ENCODE assay signal across 18 cellular contexts in the genomic region with DNA sequence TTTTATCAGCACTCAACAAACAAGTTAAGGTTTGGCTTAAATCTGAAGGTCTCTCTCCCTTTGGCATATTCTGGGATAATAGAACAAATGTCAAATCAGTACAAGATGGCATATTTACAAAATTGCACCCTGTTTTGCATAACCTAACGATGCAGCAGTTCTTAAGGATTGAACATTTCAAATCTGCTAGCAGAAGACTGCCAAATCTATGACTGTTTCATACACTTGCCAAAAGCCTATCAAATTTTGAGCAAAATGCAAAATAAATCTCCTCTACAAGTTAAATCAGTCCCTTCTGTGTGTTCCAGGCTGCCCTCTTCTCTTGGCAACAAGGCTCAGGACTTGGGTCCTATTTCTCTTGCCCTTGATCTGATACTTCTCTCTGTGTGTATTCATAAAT.
DNase-seq lines count a peak whose midpoint lies in the region; ATAC-seq, FAIRE-seq and TF ChIP-seq lines count a peak whose summit lies in the region.
"Had no signal": no experiment of that assay in that cellular context is flagged by ENCODE, and none has a peak within 500 bp of the region (broad histone marks: within the 10 kb centered on the region; RNA-seq: fewer than 3 reads in every experiment).

No MANE protein-coding gene starts in this region.

- H3K36me3 Mint-ChIP-seq in T-cell, result peaks cover 74% of the 10 kb centered on the region
- H3K36me3 Mint-ChIP-seq in type B pancreatic cell, result no peaks in the 10 kb centered on the region

- H3K4me3 Mint-ChIP-seq in T-cell (no peak overlapping the region), type B pancreatic cell (no peak overlapping the region)
- H3K4me3 Mint-ChIP-seq: CD4-positive, CD25-positive, alpha-beta regulatory T cell; GM23338; HFFc6 had no signal

- H4K20me1 ChIP-seq in mammary epithelial cell (ENCODE audit: insufficient read depth, low read length) (no peaks in the 10 kb centered on the region), H1 (replicated peaks in 1 of 2; ENCODE audit: control insufficient read depth in 1 of 2, insufficient read depth in 2 of 2, low read length in 2 of 2) (no peaks in the 10 kb centered on the region)

- H3K9ac ChIP-seq in mammary epithelial cell (ENCODE audit: insufficient read depth, low read length), result no peak overlapping the region
- no peak overlapping the region for H3K9ac ChIP-seq in H1 (replicated peaks in 1 of 4; ENCODE audit: extremely low read depth in 1 of 4, low read depth in 3 of 4, low read length in 3 of 4)

- peak overlapping the region; percentile 34; the same call in 1 of the 2 replicates for H2BK15ac ChIP-seq in H1 (ENCODE audit: low read length)

- 88% methylated on average over 1 of the region's 1 CpG for WGBS in mammary epithelial cell (ENCODE audit: low coverage, missing lambda C conversion rate)
- WGBS in H1 (ENCODE audit: extremely low coverage in 1 of 2, insufficient coverage in 1 of 2, insufficient read length in 1 of 2, insufficient replicate concordance in 2 of 2, low coverage in 1 of 2, low lambda C conversion rate in 2 of 2, missing lambda C conversion rate in 1 of 2), 2 experiments, result 92% methylated on average over 1 of the region's 1 CpG; no CpG with 5 or more reads in 1 of the 2 experiments

- H2BK12ac ChIP-seq in H1 (ENCODE audit: low read depth, low read length), result no peak overlapping the region

- no peak overlapping the region for H2BK20ac ChIP-seq in H1 (ENCODE audit: low read length)

- H4K8ac ChIP-seq in H1 (ENCODE audit: extremely low read depth, insufficient read depth, low read length), result no peak overlapping the region

- H3K27ac Mint-ChIP-seq in T-cell (peak overlapping the region; percentile 12 to 48), type B pancreatic cell (no peak overlapping the region)
- H3K27ac Mint-ChIP-seq: GM23338, HFFc6 had no signal

- no TSS peak for BruUV-seq in mammary epithelial cell (replicated peaks; lab: Mats Ljungman, UMichigan)

- intact Hi-C loops in mammary epithelial cell (cut with micrococcal nuclease) (loop anchor here (10.0 kb wide), 1 partner anchor 294 kb away; no protein-coding TSS in a partner anchor), breast epithelium (cut with DNase I; ENCODE audit: low total_unique reads) (no loop called here)

- no peak overlapping the region for H3K4me2 ChIP-seq in mammary epithelial cell (ENCODE audit: insufficient read depth, low read depth, low read length)
- H3K4me2 ChIP-seq in H1 (ENCODE audit: insufficient read depth in 1 of 2, low read depth in 2 of 2, low read length in 2 of 2), result no peak overlapping the region

- no peak for TF ChIP-seq RAD21 in H1 (IDR thresholded peaks at IDR 0.05 in 1 of 2, conservative IDR thresholded peaks at IDR 0.05 in 1 of 2; ENCODE audit: low read depth in 2 of 2, low read length in 2 of 2)

- H3K79me2 ChIP-seq in mammary epithelial cell (ENCODE audit: insufficient read depth, low read length) (no peaks in the 10 kb centered on the region), H1 (ENCODE audit: control insufficient read depth in 1 of 2, insufficient read depth in 2 of 2, low read length in 2 of 2) (no peaks in the 10 kb centered on the region)

- CTCF ChIA-PET in mammary epithelial cell (lab: Charles Lee; ENCODE audit: low non-redundant PET) (interaction anchor here (0.6 kb wide), 1 partner anchor 149 kb away, joined by 7 read pairs; no protein-coding TSS in a partner anchor), T-cell (lab: Charles Lee) (interaction anchor here in 1 of 2 donors (0.9 kb wide), 1 partner anchor 413 kb away, joined by 3 read pairs; no protein-coding TSS in a partner anchor), H1 (lab: Charles Lee; ENCODE audit: partially characterized antibody) (interaction anchor here (0.9 to 5.1 kb wide), 14 partner anchors 10 to 153 kb away, joined by 3 to 20 read pairs (median 7); no protein-coding TSS in a partner anchor)

- no peak overlapping the region for H3K4ac ChIP-seq in H1 (replicated peaks; ENCODE audit: insufficient read length, low read depth, low read length)

- H2BK120ac ChIP-seq in H1 (replicated peaks; ENCODE audit: low read depth, low read length), result no peak overlapping the region

- ATAC-seq in T-cell (replicated peaks in 1 of 4) (no peak), GM21619 (IDR thresholded peaks at IDR 0.05; ENCODE audit: unreplicated experiment) (no peak), HG03342 (IDR thresholded peaks at IDR 0.05; ENCODE audit: unreplicated experiment) (no peak)
- ATAC-seq: GM23338, Panc1, Right ventricle myocardium inferior had no signal

- no peak overlapping the region for H4K91ac ChIP-seq in H1 (replicated peaks; ENCODE audit: insufficient read length, low read length)

- H3K4me1 ChIP-seq in mammary epithelial cell (ENCODE audit: insufficient read depth, low read length), result no peaks in the 10 kb centered on the region
- no peaks in the 10 kb centered on the region for H3K4me1 ChIP-seq in breast epithelium
- H3K4me1 ChIP-seq in H1 (replicated peaks in 1 of 4; ENCODE audit: control insufficient read depth in 3 of 4, insufficient read depth in 4 of 4, low read length in 3 of 4), result peaks cover 5 to 18% (median 12%) of the 10 kb centered on the region in 4 experiments; a peak in 6 of 7 replicates

- POLR2A ChIA-PET in T-cell (lab: Charles Lee) (interaction anchor here in 1 of 2 donors (0.5 to 0.7 kb wide), 3 partner anchors 22 to 79 kb away, joined by 3 read pairs; no protein-coding TSS in a partner anchor), H1 (lab: Charles Lee; ENCODE audit: partially characterized antibody) (no interaction called here)

- H3K79me1 ChIP-seq in H1 (ENCODE audit: low read depth, low read length), result no peaks in the 10 kb centered on the region

- H3K23me2 ChIP-seq in H1 (ENCODE audit: low read depth, low read length), result no peaks in the 10 kb centered on the region

- dilution Hi-C loops in mammary epithelial cell (cut with HindIII; ENCODE audit: low sequenced_read_pairs), result no loop called here

- in situ Hi-C loops in mammary epithelial cell (cut with MboI; ENCODE audit: low sequenced_read_pairs in 2 of 2), result loop anchor here in 1 of 2 donors (10.0 kb wide), 1 partner anchor 114 kb away; no protein-coding TSS in a partner anchor

- TF ChIP-seq CTCF in mammary epithelial cell (conservative IDR thresholded peaks at IDR 0.05 in 1 of 2, IDR thresholded peaks at IDR 0.05 in 1 of 2; ENCODE audit: extremely low read depth in 1 of 2, insufficient read depth in 1 of 2, low read depth in 1 of 2, low read length in 2 of 2) (no peak), breast epithelium (IDR thresholded peaks at IDR 0.05) (no peak), H1 (IDR thresholded peaks at IDR 0.05; ENCODE audit: control extremely low read depth in 1 of 3, insufficient read depth in 1 of 3, low read depth in 1 of 3, low read length in 3 of 3) (no peak), type B pancreatic cell (conservative IDR thresholded peaks at IDR 0.05) (no peak)

- H3K18ac ChIP-seq in H1 (ENCODE audit: extremely low read depth, low read length), result no peak overlapping the region

- no peak overlapping the region for H3K4me3 ChIP-seq in mammary epithelial cell (replicated peaks in 1 of 3; ENCODE audit: insufficient read depth in 1 of 3, low read depth in 2 of 3, low read length in 3 of 3)
- no peak overlapping the region for H3K4me3 ChIP-seq in breast epithelium
- H3K4me3 ChIP-seq in H1 (ENCODE audit: extremely low read depth in 1 of 4, insufficient read depth in 2 of 4, low read depth in 3 of 4, low read length in 4 of 4), result no peak overlapping the region
- H3K4me3 ChIP-seq: GM23338 had no signal

- no peak overlapping the region for H4K5ac ChIP-seq in H1 (ENCODE audit: insufficient read length, low read depth, low read length)

- H3K27me3 Mint-ChIP-seq in T-cell (no peaks in the 10 kb centered on the region), type B pancreatic cell (no peaks in the 10 kb centered on the region)
- H3K27me3 Mint-ChIP-seq: CD4-positive, CD25-positive, alpha-beta regulatory T cell had no signal

- H3K4me1 Mint-ChIP-seq in T-cell, result peaks cover 31 to 47% (median 36%) of the 10 kb centered on the region in 3 donors
- H3K4me1 Mint-ChIP-seq in type B pancreatic cell (ENCODE audit: unreplicated experiment), result peaks cover 6% of the 10 kb centered on the region

- no peak for TF ChIP-seq EP300 in H1 (IDR thresholded peaks at IDR 0.05; ENCODE audit: borderline replicate concordance in 1 of 2, low read depth in 2 of 2, low read length in 2 of 2)

- no peak overlapping the region for H3K23ac ChIP-seq in H1 (ENCODE audit: insufficient read length)

- H3K14ac ChIP-seq in H1 (ENCODE audit: insufficient read length), result no peak overlapping the region

- H3K9me3 ChIP-seq in mammary epithelial cell (replicated peaks; ENCODE audit: insufficient read depth, low read length) (no peaks in the 10 kb centered on the region), breast epithelium (no peaks in the 10 kb centered on the region), H1 (ENCODE audit: insufficient read depth in 2 of 2, low read depth in 1 of 2, low read length in 1 of 2) (no peaks in the 10 kb centered on the region)

- no peak overlapping the region for H2AK5ac ChIP-seq in H1 (ENCODE audit: low read depth, low read length)

- DNase-seq in mammary epithelial cell, result no peak
- DNase-seq in breast epithelium (ENCODE audit: low spot score in 2 of 2), result no peak
- DNase-seq in T-cell, result no peak
- DNase-seq in H1 (ENCODE audit: low read depth in 1 of 2, low spot score in 2 of 2), result no peak
- no peak for DNase-seq in type B pancreatic cell (ENCODE audit: extremely low spot score, unreplicated experiment)
- DNase-seq: ACHN; CD4-positive, CD25-positive, alpha-beta regulatory T cell; HFFc6; KG1; NCI-H1105; NCI-H187; NCI-H82 had no signal

- H3K36me3 ChIP-seq in mammary epithelial cell (ENCODE audit: insufficient read depth, low read length) (no peaks in the 10 kb centered on the region), breast epithelium (no peaks in the 10 kb centered on the region), H1 (ENCODE audit: control insufficient read depth in 2 of 4, insufficient read depth in 4 of 4, low read length in 3 of 4) (no peaks in the 10 kb centered on the region)

- H2AFZ ChIP-seq in mammary epithelial cell (ENCODE audit: low read depth, low read length) (peak overlapping the region; percentile 13), H1 (ENCODE audit: low read length) (no peak overlapping the region)
- H2AFZ ChIP-seq: GM23338 had no signal

- no peak for FAIRE-seq in H1 (lab: Jason Lieb, UNC)
- FAIRE-seq: D721Med had no signal

- H3K56ac ChIP-seq in H1 (replicated peaks; ENCODE audit: insufficient read length, low read depth, low read length), result no peak overlapping the region

- H3K9me3 Mint-ChIP-seq in T-cell, result peaks cover 0 to 4% (median 0%) of the 10 kb centered on the region in 3 donors
- H3K9me3 Mint-ChIP-seq in type B pancreatic cell, result no peaks in the 10 kb centered on the region
- H3K9me3 Mint-ChIP-seq: GM23338, HFFc6 had no signal

- H3K27ac ChIP-seq in mammary epithelial cell (ENCODE audit: insufficient read depth, low read depth, low read length) (no peak overlapping the region), breast epithelium (no peak overlapping the region), H1 (ENCODE audit: low read depth, low read length) (no peak overlapping the region)

- TF ChIP-seq POLR2A in breast epithelium (IDR thresholded peaks at IDR 0.05) (no peak), H1 (IDR thresholded peaks at IDR 0.05; ENCODE audit: control extremely low read depth in 1 of 2, low read depth in 2 of 2, low read length in 2 of 2) (no peak)

- H3K27me3 ChIP-seq in mammary epithelial cell (ENCODE audit: insufficient read depth, low read length), result no peaks in the 10 kb centered on the region
- H3K27me3 ChIP-seq in breast epithelium, result no peaks in the 10 kb centered on the region
- H3K27me3 ChIP-seq in H1 (replicated peaks in 1 of 4; ENCODE audit: control insufficient read depth in 3 of 4, extremely low read depth in 1 of 4, insufficient read depth in 3 of 4, low read length in 3 of 4), result no peaks in the 10 kb centered on the region

- no peak overlapping the region for H2BK5ac ChIP-seq in H1 (ENCODE audit: low read depth, low read length)
